ENCODE assay signal across 39 cellular contexts in the genomic region with DNA sequence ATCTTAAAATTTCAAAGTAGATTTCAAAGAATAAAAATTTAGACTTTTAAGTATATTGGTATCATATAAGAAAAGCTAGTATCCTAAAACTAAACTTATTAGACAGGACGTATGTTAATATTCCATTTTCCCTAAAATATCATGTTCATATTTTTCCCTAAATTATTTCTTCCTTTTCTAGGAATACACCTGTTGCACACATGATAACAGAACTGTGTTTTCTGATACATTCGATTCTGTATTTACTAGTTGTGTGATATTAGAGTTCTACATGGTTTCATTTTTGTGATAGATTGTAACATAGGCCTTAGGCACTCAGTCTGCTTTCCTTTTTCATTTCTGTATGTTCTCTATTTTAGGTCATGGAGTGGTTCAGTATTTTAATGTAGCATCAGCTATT. TPM values are rescaled to one million over a fixed set of nuclear protein-coding genes. Genes with fewer than 3 reads are reported as not detected.
"Had no signal": no experiment of that assay in that cellular context is flagged by ENCODE, and none has a peak within 500 bp of the region (broad histone marks: within the 10 kb centered on the region; RNA-seq: fewer than 3 reads in every experiment).

No MANE protein-coding gene starts in this region.

- H3K9me3 ChIP-seq: adrenal gland, ascending aorta, breast epithelium had no signal

- H3K27me3 ChIP-seq: adrenal gland, ascending aorta, body of pancreas, brain microvascular endothelial cell, breast epithelium, cardiac muscle cell had no signal

- ATAC-seq: activated naive CD4-positive, alpha-beta T cell treated with anti-CD3 and anti-CD28 coated beads, Interleukin-2, amount 50 U/mL, for 72 hours; activated naive CD8-positive, alpha-beta T cell treated with anti-CD3 and anti-CD28 coated beads, Interleukin-2, amount 50 U/mL, for 24 hours; activated T-cell treated with anti-CD3 and anti-CD28 coated beads, Interleukin-2, amount 50 U/mL, for 4 hours; activated T-cell treated with anti-CD3 and anti-CD28 coated beads, Interleukin-2, amount 50 U/mL, for 72 hours; activated T-helper 17 cell treated with anti-CD3 and anti-CD28 coated beads, Interleukin-2, amount 50 U/mL, for 72 hours; body of pancreas had no signal

- H3K27ac Mint-ChIP-seq: activated naive CD4-positive, alpha-beta T cell treated with anti-CD3 and anti-CD28 coated beads for 36 hours; activated naive CD4-positive, alpha-beta T cell treated with anti-CD3 and anti-CD28 coated beads, Interleukin-2, amount 10 ng/mL, durations not matched to agents 7 days and 5 days; activated naive CD4-positive, alpha-beta T cell treated with anti-CD3 and anti-CD28 coated beads, Interleukin-2, amount 50 U/mL, for 24 hours; activated naive CD4-positive, alpha-beta T cell treated with anti-CD3 and anti-CD28 coated beads, Interleukin-2, amount 50 U/mL, for 72 hours; activated naive CD8-positive, alpha-beta T cell; activated naive CD8-positive, alpha-beta T cell treated with anti-CD3 and anti-CD28 coated beads for 36 hours; activated naive CD8-positive, alpha-beta T cell treated with anti-CD3 and anti-CD28 coated beads, Interleukin-2, amount 10 ng/mL, durations not matched to agents 7 days and 5 days; activated naive CD8-positive, alpha-beta T cell treated with anti-CD3 and anti-CD28 coated beads, Interleukin-2, amount 50 U/mL, for 24 hours; activated T-cell treated with anti-CD3 and anti-CD28 coated beads, Interleukin-2, amount 50 U/mL, for 24 hours; activated T-cell treated with anti-CD3 and anti-CD28 coated beads, Interleukin-2, amount 50 U/mL, for 72 hours; activated T-helper 1 cell treated with anti-CD3 and anti-CD28 coated beads, Interleukin-12 subunit alpha, Interleukin-12 subunit beta, Interleukin-2, Interleukin-4 antibody, amounts not matched to agents 30 ng/mL and 10 ng/mL and 1 ng/mL, durations not matched to agents 14 hours and 24 hours and 36 hours; activated T-helper 17 cell treated with anti-CD3 and anti-CD28 coated beads, Interleukin-2, amount 50 U/mL, for 72 hours; activated T-helper 2 cell treated with anti-CD3 and anti-CD28 coated beads, Interferon-gamma antibody, Interleukin-2, Interleukin-4, amounts not matched to agents 10 μg/mL and 5 μg/mL and 100 μg/mL, durations not matched to agents 14 hours and 24 hours and 36 hours; brain had no signal

- H3K9me3 Mint-ChIP-seq: activated naive CD4-positive, alpha-beta T cell treated with anti-CD3 and anti-CD28 coated beads for 36 hours; activated naive CD4-positive, alpha-beta T cell treated with anti-CD3 and anti-CD28 coated beads, Interleukin-2, amount 10 ng/mL, durations not matched to agents 7 days and 5 days; activated naive CD4-positive, alpha-beta T cell treated with anti-CD3 and anti-CD28 coated beads, Interleukin-2, amount 50 U/mL, for 24 hours; activated naive CD4-positive, alpha-beta T cell treated with anti-CD3 and anti-CD28 coated beads, Interleukin-2, amount 50 U/mL, for 72 hours; activated naive CD8-positive, alpha-beta T cell treated with anti-CD3 and anti-CD28 coated beads for 36 hours; activated naive CD8-positive, alpha-beta T cell treated with anti-CD3 and anti-CD28 coated beads, Interleukin-2, amount 10 ng/mL, durations not matched to agents 7 days and 5 days; activated naive CD8-positive, alpha-beta T cell treated with anti-CD3 and anti-CD28 coated beads, Interleukin-2, amount 50 U/mL, for 24 hours; activated T-cell treated with anti-CD3 and anti-CD28 coated beads, Interleukin-2, amount 50 U/mL, for 24 hours; activated T-cell treated with anti-CD3 and anti-CD28 coated beads, Interleukin-2, amount 50 U/mL, for 4 hours; activated T-cell treated with anti-CD3 and anti-CD28 coated beads, Interleukin-2, amount 50 U/mL, for 72 hours; activated T-helper 1 cell treated with anti-CD3 and anti-CD28 coated beads, Interleukin-12 subunit alpha, Interleukin-12 subunit beta, Interleukin-2, Interleukin-4 antibody, amounts not matched to agents 30 ng/mL and 10 ng/mL and 1 ng/mL, durations not matched to agents 14 hours and 24 hours and 36 hours; activated T-helper 17 cell treated with anti-CD3 and anti-CD28 coated beads, Interleukin-2, amount 50 U/mL, for 72 hours; activated T-helper 2 cell treated with anti-CD3 and anti-CD28 coated beads, Interferon-gamma antibody, Interleukin-2, Interleukin-4, amounts not matched to agents 10 μg/mL and 5 μg/mL and 100 μg/mL, durations not matched to agents 14 hours and 24 hours and 36 hours; brain; central memory CD8-positive, alpha-beta T cell had no signal

- FAIRE-seq: bronchial epithelial cell had no signal

- H3K4me1 ChIP-seq: adrenal gland, ascending aorta, body of pancreas, breast epithelium had no signal

- H3K27ac ChIP-seq: adrenal gland, ascending aorta, body of pancreas, brain microvascular endothelial cell, breast epithelium, cardiac muscle cell had no signal

- H3K4me3 ChIP-seq: adrenal gland, ascending aorta, body of pancreas, breast epithelium, cardiac muscle cell had no signal

- H3K4me3 Mint-ChIP-seq: activated naive CD4-positive, alpha-beta T cell treated with anti-CD3 and anti-CD28 coated beads for 36 hours; activated naive CD4-positive, alpha-beta T cell treated with anti-CD3 and anti-CD28 coated beads, Interleukin-2, amount 10 ng/mL, durations not matched to agents 7 days and 5 days; activated naive CD4-positive, alpha-beta T cell treated with anti-CD3 and anti-CD28 coated beads, Interleukin-2, amount 50 U/mL, for 24 hours; activated naive CD8-positive, alpha-beta T cell; activated naive CD8-positive, alpha-beta T cell treated with anti-CD3 and anti-CD28 coated beads for 36 hours; activated naive CD8-positive, alpha-beta T cell treated with anti-CD3 and anti-CD28 coated beads, Interleukin-2, amount 10 ng/mL, durations not matched to agents 7 days and 5 days; activated naive CD8-positive, alpha-beta T cell treated with anti-CD3 and anti-CD28 coated beads, Interleukin-2, amount 50 U/mL, for 24 hours; activated T-cell treated with anti-CD3 and anti-CD28 coated beads, Interleukin-2, amount 50 U/mL, for 24 hours; activated T-cell treated with anti-CD3 and anti-CD28 coated beads, Interleukin-2, amount 50 U/mL, for 4 hours; activated T-cell treated with anti-CD3 and anti-CD28 coated beads, Interleukin-2, amount 50 U/mL, for 72 hours; activated T-helper 1 cell treated with anti-CD3 and anti-CD28 coated beads, Interleukin-12 subunit alpha, Interleukin-12 subunit beta, Interleukin-2, Interleukin-4 antibody, amounts not matched to agents 30 ng/mL and 10 ng/mL and 1 ng/mL, durations not matched to agents 14 hours and 24 hours and 36 hours; activated T-helper 17 cell treated with anti-CD3 and anti-CD28 coated beads, Interleukin-2, amount 50 U/mL, for 72 hours; brain; central memory CD8-positive, alpha-beta T cell had no signal

- H3K4me1 Mint-ChIP-seq: activated naive CD4-positive, alpha-beta T cell treated with anti-CD3 and anti-CD28 coated beads, Interleukin-2, amount 10 ng/mL, durations not matched to agents 7 days and 5 days; activated naive CD8-positive, alpha-beta T cell treated with anti-CD3 and anti-CD28 coated beads for 36 hours; activated naive CD8-positive, alpha-beta T cell treated with anti-CD3 and anti-CD28 coated beads, Interleukin-2, amount 10 ng/mL, durations not matched to agents 7 days and 5 days; activated naive CD8-positive, alpha-beta T cell treated with anti-CD3 and anti-CD28 coated beads, Interleukin-2, amount 50 U/mL, for 24 hours; activated T-helper 17 cell treated with anti-CD3 and anti-CD28 coated beads, Interleukin-2, amount 50 U/mL, for 72 hours; brain had no signal

- H3K27me3 Mint-ChIP-seq: activated naive CD4-positive, alpha-beta T cell treated with anti-CD3 and anti-CD28 coated beads, Interleukin-2, amount 10 ng/mL, durations not matched to agents 7 days and 5 days; activated naive CD4-positive, alpha-beta T cell treated with anti-CD3 and anti-CD28 coated beads, Interleukin-2, amount 50 U/mL, for 24 hours; activated naive CD8-positive, alpha-beta T cell; activated naive CD8-positive, alpha-beta T cell treated with anti-CD3 and anti-CD28 coated beads for 36 hours; activated naive CD8-positive, alpha-beta T cell treated with anti-CD3 and anti-CD28 coated beads, Interleukin-2, amount 10 ng/mL, durations not matched to agents 7 days and 5 days; activated naive CD8-positive, alpha-beta T cell treated with anti-CD3 and anti-CD28 coated beads, Interleukin-2, amount 50 U/mL, for 24 hours; activated T-cell treated with anti-CD3 and anti-CD28 coated beads, Interleukin-2, amount 50 U/mL, for 24 hours; activated T-helper 17 cell treated with anti-CD3 and anti-CD28 coated beads, Interleukin-2, amount 50 U/mL, for 72 hours; brain; central memory CD8-positive, alpha-beta T cell had no signal

- DNase-seq: activated effector memory CD4-positive, alpha-beta T cell treated with anti-CD3 and anti-CD28 coated beads, Interleukin-2, amount 50 U/mL, for 16 hours; activated effector memory CD4-positive, alpha-beta T cell treated with Interleukin-2 at 50 U/mL for 16 hours; activated gamma-delta T cell; activated gamma-delta T cell treated with Interleukin-2 at 50 U/mL for 16 hours; activated naive CD4-positive, alpha-beta T cell; activated naive CD4-positive, alpha-beta T cell treated with anti-CD3 and anti-CD28 coated beads for 36 hours; activated naive CD4-positive, alpha-beta T cell treated with anti-CD3 and anti-CD28 coated beads, Interleukin-2, amount 10 ng/mL, durations not matched to agents 7 days and 5 days; activated naive CD4-positive, alpha-beta T cell treated with anti-CD3 and anti-CD28 coated beads, Interleukin-2, amount 50 U/mL, for 16 hours; activated naive CD4-positive, alpha-beta T cell treated with Interleukin-2 at 50 U/mL for 16 hours; activated naive CD8-positive, alpha-beta T cell treated with anti-CD3 and anti-CD28 coated beads for 36 hours; activated naive CD8-positive, alpha-beta T cell treated with anti-CD3 and anti-CD28 coated beads, Interleukin-2, amount 10 ng/mL, durations not matched to agents 7 days and 5 days; activated naive CD8-positive, alpha-beta T cell treated with anti-CD3 and anti-CD28 coated beads, Interleukin-2, amount 50 U/mL, for 24 hours; activated T-cell treated with anti-CD3 and anti-CD28 coated beads, Interleukin-2, amount 50 U/mL, for 1 hour; activated T-cell treated with anti-CD3 and anti-CD28 coated beads, Interleukin-2, amount 50 U/mL, for 24 hours; activated T-cell treated with anti-CD3 and anti-CD28 coated beads, Interleukin-2, amount 50 U/mL, for 4 hours; activated T-cell treated with anti-CD3 and anti-CD28 coated beads, Interleukin-2, amount 50 U/mL, for 48 hours; activated T-cell treated with anti-CD3 and anti-CD28 coated beads, Interleukin-2, amount 50 U/mL, for 72 hours; adrenal gland; amniotic stem cell; amygdala; anterior cingulate cortex; aorta; body of pancreas; brain microvascular endothelial cell; caudate nucleus; central memory CD4-positive, alpha-beta T cell; cerebellar nuclear complex had no signal

RNA-seq across cellular contexts. Expression of gene PDE11A, which starts 50.6 kb away (rescaled TPM):
- total RNA-seq: activated naive CD4-positive, alpha-beta T cell treated with anti-CD3 and anti-CD28 coated beads for 36 hours; activated naive CD4-positive, alpha-beta T cell treated with anti-CD3 and anti-CD28 coated beads, Interleukin-2, amount 50 U/mL, for 72 hours; activated naive CD8-positive, alpha-beta T cell treated with anti-CD3 and anti-CD28 coated beads, Interleukin-2, amount 10 ng/mL, durations not matched to agents 7 days and 5 days; activated T-cell treated with anti-CD3 and anti-CD28 coated beads, Interleukin-2, amount 50 U/mL, for 4 hours; activated T-cell treated with anti-CD3 and anti-CD28 coated beads, Interleukin-2, amount 50 U/mL, for 72 hours; activated T-helper 1 cell treated with anti-CD3 and anti-CD28 coated beads, Interleukin-12 subunit alpha, Interleukin-12 subunit beta, Interleukin-2, Interleukin-4 antibody, amounts not matched to agents 30 ng/mL and 10 ng/mL and 1 ng/mL, durations not matched to agents 14 hours and 24 hours and 36 hours; activated T-helper 2 cell treated with anti-CD3 and anti-CD28 coated beads, Interferon-gamma antibody, Interleukin-2, Interleukin-4, amounts not matched to agents 10 μg/mL and 5 μg/mL and 100 μg/mL, durations not matched to agents 14 hours and 24 hours and 36 hours; bronchial epithelial cell had no signal
